Comparison of ENCODE assay signal across 11 cellular contexts in the genomic region with DNA sequence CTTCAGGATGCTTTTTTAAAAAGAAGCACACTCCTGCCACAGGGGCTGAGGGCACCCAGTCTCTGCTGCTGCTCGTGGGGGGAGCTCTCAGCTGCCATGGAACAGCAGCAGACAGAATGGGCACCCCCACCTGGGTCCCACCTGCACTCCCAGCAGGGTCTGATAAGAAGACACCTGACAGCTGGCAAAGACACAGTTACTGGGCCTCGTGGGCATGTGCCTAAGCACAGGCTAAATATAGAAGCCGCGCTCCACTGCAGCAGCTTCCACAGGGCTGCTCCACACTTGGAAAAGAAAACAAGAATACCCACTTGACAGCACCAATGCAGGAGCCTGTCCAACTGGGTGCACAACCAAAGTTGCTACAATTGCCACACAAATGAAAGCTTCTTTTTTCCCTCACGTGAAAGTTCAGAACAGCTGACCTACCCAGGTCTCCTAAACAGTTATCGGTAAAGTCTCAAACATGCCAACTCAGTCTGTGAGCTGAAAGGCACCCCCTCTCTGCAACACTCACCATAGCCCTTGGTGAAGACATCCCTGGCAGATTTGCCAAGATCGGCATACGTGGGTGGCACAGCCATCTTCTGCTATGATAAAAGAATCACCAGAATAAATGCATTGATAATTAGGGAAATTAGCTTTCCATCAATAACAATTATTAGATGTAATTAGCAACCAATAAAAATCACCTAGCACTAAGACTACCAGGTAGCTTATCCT. TPM values are rescaled to one million over a fixed set of nuclear protein-coding genes. Genes with fewer than 3 reads are reported as not detected.
DNase-seq lines count a peak whose midpoint lies in the region; ATAC-seq, FAIRE-seq and TF ChIP-seq lines count a peak whose summit lies in the region.
"Had no signal": no experiment of that assay in that cellular context is flagged by ENCODE, and none has a peak within 500 bp of the region (broad histone marks: within the 10 kb centered on the region; RNA-seq: fewer than 3 reads in every experiment).

No MANE protein-coding gene starts in this region.

- no peaks in the 10 kb centered on the region for H3K9me3 ChIP-seq in CD4-positive, CD25-positive, alpha-beta regulatory T cell (ENCODE audit: control insufficient read depth in 2 of 2, low read length in 2 of 2)
- no peaks in the 10 kb centered on the region for H3K9me3 ChIP-seq in esophagus muscularis mucosa
- H3K9me3 ChIP-seq in effector memory CD4-positive, alpha-beta T cell (ENCODE audit: control insufficient read depth, low read length), result no peaks in the 10 kb centered on the region

- H3K4me1 ChIP-seq in CD4-positive, CD25-positive, alpha-beta regulatory T cell (ENCODE audit: control insufficient read depth, insufficient read depth, low read length, poor library complexity, severe bottlenecking), result peaks cover 9% of the 10 kb centered on the region
- peaks cover 54 to 67% (median 63%) of the 10 kb centered on the region in 4 donors for H3K4me1 ChIP-seq in esophagus muscularis mucosa
- H3K4me1 ChIP-seq in effector memory CD4-positive, alpha-beta T cell (ENCODE audit: control insufficient read depth, insufficient read depth, low read length, poor library complexity, severe bottlenecking), result peaks cover 6% of the 10 kb centered on the region

- intact Hi-C loops in esophagus muscularis mucosa (cut with DNase I), result no loop called here

- no peak for ATAC-seq in CD4-positive, CD25-positive, alpha-beta regulatory T cell (ENCODE audit: low read depth in 2 of 2)

- no peak for FAIRE-seq in GM12892 (lab: Jason Lieb, UNC)

- H3K27ac Mint-ChIP-seq in CD4-positive, CD25-positive, alpha-beta regulatory T cell, result peak overlapping the region in 2 of 3 donors; percentile 31 to 49
- peak overlapping the region; percentile 52 for H3K27ac Mint-ChIP-seq in osteocyte (ENCODE audit: unreplicated experiment)
- H3K27ac Mint-ChIP-seq in activated CD4-positive, alpha-beta T cell treated with anti-CD3 and anti-CD28 coated beads, Interleukin-2, amount 10 ng/mL, durations not matched to agents 7 days and 5 days, result no peak overlapping the region
- H3K27ac Mint-ChIP-seq: activated naive CD8-positive, alpha-beta T cell treated with anti-CD3 and anti-CD28 coated beads for 36 hours had no signal

- peaks cover 25% of the 10 kb centered on the region for H3K36me3 Mint-ChIP-seq in CD4-positive, CD25-positive, alpha-beta regulatory T cell
- peaks cover 18% of the 10 kb centered on the region for H3K36me3 Mint-ChIP-seq in osteocyte (ENCODE audit: unreplicated experiment)
- peaks cover 21% of the 10 kb centered on the region for H3K36me3 Mint-ChIP-seq in activated CD4-positive, alpha-beta T cell treated with anti-CD3 and anti-CD28 coated beads, Interleukin-2, amount 10 ng/mL, durations not matched to agents 7 days and 5 days (ENCODE audit: low read depth)

- CTCF ChIA-PET in activated CD4-positive, alpha-beta T cell treated with anti-CD3 and anti-CD28 coated beads, Interleukin-2, amount 10 ng/mL, durations not matched to agents 7 days and 5 days (lab: Charles Lee), result interaction anchor here (0.8 to 9.1 kb wide), 6 partner anchors 9 to 47 kb away, joined by 3 to 87 read pairs (median 4); no protein-coding TSS in a partner anchor

- no peak for DNase-seq in CD4-positive, CD25-positive, alpha-beta regulatory T cell
- DNase-seq in LNCaP clone FGC (ENCODE audit: low read depth) (no peak), esophagus muscularis mucosa (ENCODE audit: extremely low spot score) (no peak), osteocyte (ENCODE audit: extremely low spot score, unreplicated experiment) (no peak), GM12892 (ENCODE audit: insufficient read length) (no peak)
- DNase-seq in activated CD4-positive, alpha-beta T cell treated with anti-CD3 and anti-CD28 coated beads, Interleukin-2, amount 10 ng/mL, durations not matched to agents 7 days and 5 days, result no peak
- DNase-seq in stimulated activated CD4-positive, alpha-beta T cell treated with anti-CD3 and anti-CD28 coated beads, Interleukin-1b, Interleukin-23, amount 100 ng/mL, for 48 hours, result no peak
- DNase-seq in effector memory CD4-positive, alpha-beta T cell, result no peak
- DNase-seq: activated naive CD8-positive, alpha-beta T cell treated with anti-CD3 and anti-CD28 coated beads for 36 hours; hippocampal formation had no signal

- TF ChIP-seq CTCF in LNCaP clone FGC (IDR thresholded peaks at IDR 0.05; ENCODE audit: control insufficient read depth, extremely low read depth, insufficient read depth), result no peak
- TF ChIP-seq CTCF in esophagus muscularis mucosa (IDR thresholded peaks at IDR 0.05), result no peak
- no peak for TF ChIP-seq CTCF in osteocyte (IDR thresholded peaks at IDR 0.05)

- no peaks in the 10 kb centered on the region for H3K9me3 Mint-ChIP-seq in CD4-positive, CD25-positive, alpha-beta regulatory T cell
- no peaks in the 10 kb centered on the region for H3K9me3 Mint-ChIP-seq in osteocyte (ENCODE audit: unreplicated experiment)
- H3K9me3 Mint-ChIP-seq in activated CD4-positive, alpha-beta T cell treated with anti-CD3 and anti-CD28 coated beads, Interleukin-2, amount 10 ng/mL, durations not matched to agents 7 days and 5 days, result no peaks in the 10 kb centered on the region
- H3K9me3 Mint-ChIP-seq: activated naive CD8-positive, alpha-beta T cell treated with anti-CD3 and anti-CD28 coated beads for 36 hours had no signal

- TF ChIP-seq POLR2A in esophagus muscularis mucosa (IDR thresholded peaks at IDR 0.05; ENCODE audit: low read depth) (no peak), GM12892 (IDR thresholded peaks at IDR 0.05; ENCODE audit: low read depth, low read length) (no peak)

- POLR2A ChIA-PET in activated CD4-positive, alpha-beta T cell treated with anti-CD3 and anti-CD28 coated beads, Interleukin-2, amount 10 ng/mL, durations not matched to agents 7 days and 5 days (lab: Charles Lee), result no interaction called here

- H3K4me3 Mint-ChIP-seq in CD4-positive, CD25-positive, alpha-beta regulatory T cell, result no peak overlapping the region
- H3K4me3 Mint-ChIP-seq in osteocyte (ENCODE audit: unreplicated experiment), result no peak overlapping the region
- no peak overlapping the region for H3K4me3 Mint-ChIP-seq in activated CD4-positive, alpha-beta T cell treated with anti-CD3 and anti-CD28 coated beads, Interleukin-2, amount 10 ng/mL, durations not matched to agents 7 days and 5 days
- H3K4me3 Mint-ChIP-seq: activated naive CD8-positive, alpha-beta T cell treated with anti-CD3 and anti-CD28 coated beads for 36 hours had no signal

- no peaks in the 10 kb centered on the region for H3K27me3 Mint-ChIP-seq in CD4-positive, CD25-positive, alpha-beta regulatory T cell
- H3K27me3 Mint-ChIP-seq in osteocyte (ENCODE audit: unreplicated experiment), result no peaks in the 10 kb centered on the region
- H3K27me3 Mint-ChIP-seq in activated CD4-positive, alpha-beta T cell treated with anti-CD3 and anti-CD28 coated beads, Interleukin-2, amount 10 ng/mL, durations not matched to agents 7 days and 5 days, result no peaks in the 10 kb centered on the region
- H3K27me3 Mint-ChIP-seq: activated naive CD8-positive, alpha-beta T cell treated with anti-CD3 and anti-CD28 coated beads for 36 hours had no signal

- 40% methylated on average over 8 of the region's 8 CpGs for WGBS in esophagus muscularis mucosa

- no peak overlapping the region for H3K27ac ChIP-seq in CD4-positive, CD25-positive, alpha-beta regulatory T cell (ENCODE audit: insufficient read depth, low read length, poor library complexity, severe bottlenecking)
- peak overlapping the region; percentile 10 to 69 (median 61) for H3K27ac ChIP-seq in esophagus muscularis mucosa (replicated peaks in 1 of 4)
- H3K27ac ChIP-seq in effector memory CD4-positive, alpha-beta T cell (ENCODE audit: insufficient read depth, low read length, poor library complexity, severe bottlenecking), result no peak overlapping the region

- H3K36me3 ChIP-seq in CD4-positive, CD25-positive, alpha-beta regulatory T cell (ENCODE audit: control insufficient read depth, insufficient read depth, low read length), result peaks cover 28% of the 10 kb centered on the region
- peaks cover 31 to 45% (median 40%) of the 10 kb centered on the region in 4 donors for H3K36me3 ChIP-seq in esophagus muscularis mucosa
- H3K36me3 ChIP-seq in effector memory CD4-positive, alpha-beta T cell (ENCODE audit: control insufficient read depth, insufficient read depth, low read length), result peaks cover 30% of the 10 kb centered on the region

- TF ChIP-seq EP300 in esophagus muscularis mucosa (IDR thresholded peaks at IDR 0.05), result no peak

- peaks cover 15 to 49% (median 34%) of the 10 kb centered on the region in 4 donors for H3K4me1 Mint-ChIP-seq in CD4-positive, CD25-positive, alpha-beta regulatory T cell
- H3K4me1 Mint-ChIP-seq in osteocyte (ENCODE audit: unreplicated experiment), result peaks cover 50% of the 10 kb centered on the region
- peaks cover 34% of the 10 kb centered on the region for H3K4me1 Mint-ChIP-seq in activated CD4-positive, alpha-beta T cell treated with anti-CD3 and anti-CD28 coated beads, Interleukin-2, amount 10 ng/mL, durations not matched to agents 7 days and 5 days

- H3K27me3 ChIP-seq in CD4-positive, CD25-positive, alpha-beta regulatory T cell (ENCODE audit: control insufficient read depth, insufficient read depth, low read length), result no peaks in the 10 kb centered on the region
- no peaks in the 10 kb centered on the region for H3K27me3 ChIP-seq in esophagus muscularis mucosa
- no peaks in the 10 kb centered on the region for H3K27me3 ChIP-seq in effector memory CD4-positive, alpha-beta T cell (replicated peaks; ENCODE audit: control insufficient read depth, insufficient read depth, low read length, poor library complexity, severe bottlenecking)

- no peak overlapping the region for H3K4me3 ChIP-seq in CD4-positive, CD25-positive, alpha-beta regulatory T cell (ENCODE audit: low read depth, low read length)
- H3K4me3 ChIP-seq in LNCaP clone FGC (ENCODE audit: low read depth, low read length) (peak overlapping the region; percentile 6; the same call in 1 of the 2 replicates), esophagus muscularis mucosa (no peak overlapping the region)
- H3K4me3 ChIP-seq in effector memory CD4-positive, alpha-beta T cell (ENCODE audit: insufficient read depth, low read depth, low read length, poor library complexity, severe bottlenecking), result no peak overlapping the region
- H3K4me3 ChIP-seq: smooth muscle cell had no signal

RNA-seq across cellular contexts. Expression of a gene that starts 12.2 kb away (rescaled TPM):
- total RNA-seq in CD4-positive, CD25-positive, alpha-beta regulatory T cell, result 56.0 TPM
- polyA plus RNA-seq in CD4-positive, CD25-positive, alpha-beta regulatory T cell, result 100 to 1,000 TPM in 2 of 4 donors, 10 to 100 TPM in 2; 85.4 to 104 (median 97.6) TPM
- total RNA-seq in esophagus muscularis mucosa, result 100 to 1,000 TPM; 113 to 125 (median 118) TPM
- total RNA-seq in osteocyte, result 115 and 119 TPM in 2 replicates
- total RNA-seq in activated CD4-positive, alpha-beta T cell treated with anti-CD3 and anti-CD28 coated beads, Interleukin-2, amount 10 ng/mL, durations not matched to agents 7 days and 5 days, result 100 to 1,000 TPM; 184 to 208 TPM
- 450 TPM for polyA plus RNA-seq in GM12892 (2012; ENCODE audit: missing spikeins)

RNA-seq across cellular contexts. Expression of a gene that starts 24.2 kb away (rescaled TPM):
- total RNA-seq in CD4-positive, CD25-positive, alpha-beta regulatory T cell, result 12.9 TPM
- 10 to 100 TPM; 24.0 to 34.8 (median 26.8) TPM for polyA plus RNA-seq in CD4-positive, CD25-positive, alpha-beta regulatory T cell
- 10 to 100 TPM; 20.3 to 26.1 (median 22.2) TPM for total RNA-seq in esophagus muscularis mucosa
- 58.9 and 62.6 TPM in 2 replicates for total RNA-seq in osteocyte
- 10 to 100 TPM; 21.9 to 32.7 TPM for total RNA-seq in activated CD4-positive, alpha-beta T cell treated with anti-CD3 and anti-CD28 coated beads, Interleukin-2, amount 10 ng/mL, durations not matched to agents 7 days and 5 days
- polyA plus RNA-seq in GM12892 (2012; ENCODE audit: missing spikeins), result 42.4 TPM

Comparison
In these comparisons a context has a peak if more than half of its experiments do, and no peak if none do; other contexts are left out.
1. H3K27ac ChIP-seq: peak in esophagus muscularis mucosa (4 of 4); none in CD4-positive, CD25-positive, alpha-beta regulatory T cell (single experiment) and effector memory CD4-positive, alpha-beta T cell (single experiment).